In genomic region chr6:92109256-92109655, GRCh38 we compare ENCODE assay signal across 1 cellular context.
TF ChIP-seq lines count a peak whose summit lies in the region.

No MANE protein-coding gene starts in this region.

TF ChIP-seq in GM12878, 131 proteins besides CTCF, POLR2A, EP300 and RAD21 (continued from another document):
- TF ChIP-seq, protein P1, sequence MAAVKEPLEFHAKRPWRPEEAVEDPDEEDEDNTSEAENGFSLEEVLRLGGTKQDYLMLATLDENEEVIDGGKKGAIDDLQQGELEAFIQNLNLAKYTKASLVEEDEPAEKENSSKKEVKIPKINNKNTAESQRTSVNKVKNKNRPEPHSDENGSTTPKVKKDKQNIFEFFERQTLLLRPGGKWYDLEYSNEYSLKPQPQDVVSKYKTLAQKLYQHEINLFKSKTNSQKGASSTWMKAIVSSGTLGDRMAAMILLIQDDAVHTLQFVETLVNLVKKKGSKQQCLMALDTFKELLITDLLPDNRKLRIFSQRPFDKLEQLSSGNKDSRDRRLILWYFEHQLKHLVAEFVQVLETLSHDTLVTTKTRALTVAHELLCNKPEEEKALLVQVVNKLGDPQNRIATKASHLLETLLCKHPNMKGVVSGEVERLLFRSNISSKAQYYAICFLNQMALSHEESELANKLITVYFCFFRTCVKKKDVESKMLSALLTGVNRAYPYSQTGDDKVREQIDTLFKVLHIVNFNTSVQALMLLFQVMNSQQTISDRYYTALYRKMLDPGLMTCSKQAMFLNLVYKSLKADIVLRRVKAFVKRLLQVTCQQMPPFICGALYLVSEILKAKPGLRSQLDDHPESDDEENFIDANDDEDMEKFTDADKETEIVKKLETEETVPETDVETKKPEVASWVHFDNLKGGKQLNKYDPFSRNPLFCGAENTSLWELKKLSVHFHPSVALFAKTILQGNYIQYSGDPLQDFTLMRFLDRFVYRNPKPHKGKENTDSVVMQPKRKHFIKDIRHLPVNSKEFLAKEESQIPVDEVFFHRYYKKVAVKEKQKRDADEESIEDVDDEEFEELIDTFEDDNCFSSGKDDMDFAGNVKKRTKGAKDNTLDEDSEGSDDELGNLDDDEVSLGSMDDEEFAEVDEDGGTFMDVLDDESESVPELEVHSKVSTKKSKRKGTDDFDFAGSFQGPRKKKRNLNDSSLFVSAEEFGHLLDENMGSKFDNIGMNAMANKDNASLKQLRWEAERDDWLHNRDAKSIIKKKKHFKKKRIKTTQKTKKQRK (IDR thresholded peaks at IDR 0.05; ENCODE audit: low read depth, low read length), result no peak
- TF ChIP-seq SMAD1 (IDR thresholded peaks at IDR 0.05; ENCODE audit: low read depth, partially characterized antibody) (no peak), RAD51 (IDR thresholded peaks at IDR 0.05) (no peak)
TF ChIP-seq in GM12878: peak in this region for 0.
